Comparison of ENCODE assay signal across 10 cellular contexts in the genomic region with DNA sequence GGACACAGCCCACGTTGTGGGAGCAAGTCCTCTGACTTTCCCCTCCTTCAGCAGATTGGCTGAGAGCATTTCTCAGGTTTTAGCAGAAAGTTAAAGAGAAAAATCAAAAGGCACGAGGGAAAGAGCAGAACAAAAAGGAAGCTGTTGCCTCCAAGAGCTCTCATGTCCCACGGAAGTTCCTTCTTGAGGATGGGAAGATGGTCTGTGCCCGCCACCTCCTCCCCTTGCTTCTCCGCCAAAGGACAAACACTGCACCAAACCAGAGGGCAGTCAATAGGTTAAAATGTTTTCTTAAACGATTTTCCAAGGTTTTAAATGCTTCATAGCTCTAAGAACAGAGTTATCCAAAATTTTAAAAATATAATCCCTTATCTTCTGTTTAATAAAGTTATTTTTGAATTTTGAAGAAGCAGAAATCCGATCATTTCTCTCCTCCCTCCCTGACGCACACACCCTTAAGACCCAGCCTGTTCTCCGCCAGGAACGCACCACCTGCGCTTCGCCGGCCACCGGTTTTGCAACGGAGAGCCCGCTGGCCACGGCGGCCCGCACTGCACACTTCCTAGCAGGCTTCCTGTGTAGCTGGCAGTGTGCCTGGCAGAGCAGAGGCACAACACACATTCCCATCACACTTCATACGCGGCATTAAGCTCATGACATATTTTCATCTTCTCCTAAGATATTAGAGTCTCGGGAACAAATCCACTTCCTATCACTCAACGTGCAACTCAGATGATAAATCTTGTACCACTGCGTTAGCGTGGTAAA.
DNase-seq lines count a peak whose midpoint lies in the region; ATAC-seq and TF ChIP-seq lines count a peak whose summit lies in the region.
"Had no signal": no experiment of that assay in that cellular context is flagged by ENCODE, and none has a peak within 500 bp of the region (broad histone marks: within the 10 kb centered on the region; RNA-seq: fewer than 3 reads in every experiment).

No MANE protein-coding gene starts in this region.

- DNase-seq in CD4-positive, CD25-positive, alpha-beta regulatory T cell = no peak
- DNase-seq in dermis blood vessel endothelial cell (peak; percentile 92), RWPE1 (ENCODE audit: low spot score) (no peak), iPS-NIHi11 (ENCODE audit: low spot score) (no peak), islet precursor cell (no peak), DMS153 treated with DMSO at 0.1 percent for 48 hours (lab: John Stamatoyannopoulos, UW; ENCODE audit: unreplicated experiment) (no peak)
- DNase-seq: T1000 had no signal

- H3K4me1 Mint-ChIP-seq in CD4-positive, CD25-positive, alpha-beta regulatory T cell = peaks cover 36 to 83% (median 57%) of the 10 kb centered on the region in 4 donors
- peaks cover 57% of the 10 kb centered on the region for H3K4me1 Mint-ChIP-seq in nephron

- H3K4me3 Mint-ChIP-seq in CD4-positive, CD25-positive, alpha-beta regulatory T cell = peak overlapping the region in 2 of 4 donors; percentile 73 to 86
- no peak overlapping the region for H3K4me3 Mint-ChIP-seq in nephron

- H3K36me3 ChIP-seq in CD4-positive, CD25-positive, alpha-beta regulatory T cell (ENCODE audit: control insufficient read depth, insufficient read depth, low read length) = peaks cover 38% of the 10 kb centered on the region

- peaks cover 0 to 2% of the 10 kb centered on the region in 2 experiments for H3K9me3 ChIP-seq in CD4-positive, CD25-positive, alpha-beta regulatory T cell (ENCODE audit: control insufficient read depth in 2 of 2, low read length in 2 of 2)

- peaks cover 27% of the 10 kb centered on the region for H3K4me1 ChIP-seq in CD4-positive, CD25-positive, alpha-beta regulatory T cell (ENCODE audit: control insufficient read depth, insufficient read depth, low read length, poor library complexity, severe bottlenecking)

- H3K27ac ChIP-seq in CD4-positive, CD25-positive, alpha-beta regulatory T cell (ENCODE audit: insufficient read depth, low read length, poor library complexity, severe bottlenecking) = no peak overlapping the region
- no peak overlapping the region for H3K27ac ChIP-seq in RWPE1
- H3K27ac ChIP-seq: epithelial cell of prostate had no signal

- TF ChIP-seq CTCF in nephron (IDR thresholded peaks at IDR 0.05; ENCODE audit: unreplicated experiment in 3 of 3) (no peak), RWPE1 (conservative IDR thresholded peaks at IDR 0.05; ENCODE audit: low read depth) (no peak)

- no peak overlapping the region for H3K4me3 ChIP-seq in CD4-positive, CD25-positive, alpha-beta regulatory T cell (ENCODE audit: low read depth, low read length)

- no peaks in the 10 kb centered on the region for H3K27me3 Mint-ChIP-seq in CD4-positive, CD25-positive, alpha-beta regulatory T cell
- H3K27me3 Mint-ChIP-seq in nephron (ENCODE audit: low read depth) = no peaks in the 10 kb centered on the region

- peaks cover 0 to 4% (median 0%) of the 10 kb centered on the region in 7 donors for H3K9me3 Mint-ChIP-seq in CD4-positive, CD25-positive, alpha-beta regulatory T cell
- H3K9me3 Mint-ChIP-seq in nephron = peaks cover 7% of the 10 kb centered on the region

- CTCF ChIA-PET in RWPE1 (lab: Yijun Ruan, JAX) = interaction anchor here (0.9 kb wide), 1 partner anchor 84 kb away, joined by 5 read pairs; no protein-coding TSS in a partner anchor

- no peak for ATAC-seq in CD4-positive, CD25-positive, alpha-beta regulatory T cell (ENCODE audit: low read depth in 2 of 2)
- ATAC-seq in HG03565 (IDR thresholded peaks at IDR 0.05; ENCODE audit: unreplicated experiment) = peak; percentile 18

- peak overlapping the region in 2 of 3 donors; percentile 61 to 91 for H3K27ac Mint-ChIP-seq in CD4-positive, CD25-positive, alpha-beta regulatory T cell
- H3K27ac Mint-ChIP-seq in nephron = peak overlapping the region in 2 of 3 experiments; percentile 41 to 45

- POLR2A ChIA-PET in RWPE1 (lab: Yijun Ruan, JAX; ENCODE audit: low non-redundant PET) = no interaction called here

- no peaks in the 10 kb centered on the region for H3K27me3 ChIP-seq in CD4-positive, CD25-positive, alpha-beta regulatory T cell (ENCODE audit: control insufficient read depth, insufficient read depth, low read length)

- H3K36me3 Mint-ChIP-seq in CD4-positive, CD25-positive, alpha-beta regulatory T cell = peaks cover 32% of the 10 kb centered on the region
- H3K36me3 Mint-ChIP-seq in nephron (ENCODE audit: low read depth) = peaks cover 7% of the 10 kb centered on the region
